ENCODE assay signal across 18 cellular contexts in the genomic region with DNA sequence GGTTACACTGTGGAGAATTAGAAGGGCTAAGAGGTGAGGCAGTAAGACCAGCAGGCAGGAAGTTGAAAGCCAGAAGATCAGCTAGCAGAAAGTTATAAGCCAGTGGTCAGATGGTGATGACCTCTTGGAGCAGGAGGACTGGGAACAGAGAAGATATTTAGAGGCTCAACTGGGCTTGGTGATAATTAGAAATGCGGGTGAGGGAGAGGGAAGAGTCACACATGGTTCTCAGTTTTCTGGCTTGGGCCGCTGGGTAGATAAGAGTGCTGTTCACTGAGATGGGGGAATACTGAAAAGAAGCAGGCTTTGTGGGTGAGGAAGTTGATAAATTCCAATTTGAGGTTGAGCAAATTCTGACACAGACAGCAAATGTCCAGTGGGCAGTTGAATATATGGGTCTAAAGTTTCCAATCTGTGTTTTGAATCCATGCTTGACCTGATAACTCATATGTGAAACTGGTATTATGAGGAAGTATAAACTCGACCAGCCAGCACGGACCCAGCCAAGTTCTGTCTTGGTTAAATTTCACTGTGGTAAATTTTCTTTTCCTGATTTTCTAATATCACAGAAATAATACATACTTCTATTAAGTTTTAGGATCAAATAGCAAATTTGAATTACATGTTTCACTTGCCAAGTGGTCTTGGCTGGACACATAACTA. TPM values are rescaled to one million over a fixed set of nuclear protein-coding genes. Genes with fewer than 3 reads are reported as not detected.
"Had no signal": no experiment of that assay in that cellular context is flagged by ENCODE, and none has a peak within 500 bp of the region (broad histone marks: within the 10 kb centered on the region; RNA-seq: fewer than 3 reads in every experiment).

No MANE protein-coding gene starts in this region.

- H3K9me3 Mint-ChIP-seq: activated naive CD4-positive, alpha-beta T cell treated with anti-CD3 and anti-CD28 coated beads for 36 hours; activated naive CD8-positive, alpha-beta T cell treated with anti-CD3 and anti-CD28 coated beads, Interleukin-2, amount 50 U/mL, for 24 hours; activated T-helper 2 cell treated with anti-CD3 and anti-CD28 coated beads, Interferon-gamma antibody, Interleukin-2, Interleukin-4, amounts not matched to agents 10 μg/mL and 5 μg/mL and 100 μg/mL, durations not matched to agents 14 hours and 24 hours and 36 hours; endodermal cell; naive thymus-derived CD4-positive, alpha-beta T cell; T-helper 2 cell treated with Interferon-gamma antibody and Interleukin-4, amounts not matched to agents 5 μg/mL and 100 μg/mL, for 36 hours had no signal

- H3K27ac Mint-ChIP-seq: activated naive CD4-positive, alpha-beta T cell treated with anti-CD3 and anti-CD28 coated beads for 36 hours; activated naive CD8-positive, alpha-beta T cell treated with anti-CD3 and anti-CD28 coated beads, Interleukin-2, amount 50 U/mL, for 24 hours; activated T-helper 2 cell treated with anti-CD3 and anti-CD28 coated beads, Interferon-gamma antibody, Interleukin-2, Interleukin-4, amounts not matched to agents 10 μg/mL and 5 μg/mL and 100 μg/mL, durations not matched to agents 14 hours and 24 hours and 36 hours; endodermal cell; naive thymus-derived CD4-positive, alpha-beta T cell; T-helper 2 cell treated with Interferon-gamma antibody and Interleukin-4, amounts not matched to agents 5 μg/mL and 100 μg/mL, for 36 hours had no signal

- H3K9me3 ChIP-seq: ascending aorta, gastrocnemius medialis, mucosa of descending colon, pancreas, thyroid gland had no signal

- DNase-seq: activated CD4-positive, alpha-beta T cell treated with anti-CD3 and anti-CD28 coated beads for 1 hour; activated CD4-positive, alpha-beta T cell treated with anti-CD3 and anti-CD28 coated beads, Interleukin-2, amount 50 U/mL, for 48 hours; activated naive CD4-positive, alpha-beta T cell treated with anti-CD3 and anti-CD28 coated beads for 36 hours; activated naive CD8-positive, alpha-beta T cell treated with anti-CD3 and anti-CD28 coated beads, Interleukin-2, amount 50 U/mL, for 24 hours; dorsolateral prefrontal cortex; gastrocnemius medialis; left colon; mucosa of descending colon; naive thymus-derived CD4-positive, alpha-beta T cell; pancreas; stimulated activated CD4-positive, alpha-beta T cell treated with anti-CD3 and anti-CD28 coated beads, Interleukin-1b, Interleukin-23, amount 100 ng/mL, for 48 hours; thyroid gland had no signal

- H3K27ac ChIP-seq: ascending aorta, dorsolateral prefrontal cortex, gastrocnemius medialis, pancreas, thyroid gland, VCaP had no signal

- H3K4me1 Mint-ChIP-seq: activated naive CD8-positive, alpha-beta T cell treated with anti-CD3 and anti-CD28 coated beads, Interleukin-2, amount 50 U/mL, for 24 hours; endodermal cell; naive thymus-derived CD4-positive, alpha-beta T cell had no signal

- H3K36me3 ChIP-seq: ascending aorta, gastrocnemius medialis, pancreas, thyroid gland had no signal

- H3K4me1 ChIP-seq: ascending aorta, gastrocnemius medialis, thyroid gland had no signal

- H3K27me3 ChIP-seq: ascending aorta, dorsolateral prefrontal cortex, gastrocnemius medialis, pancreas, thyroid gland had no signal

- H3K4me3 Mint-ChIP-seq: activated naive CD4-positive, alpha-beta T cell treated with anti-CD3 and anti-CD28 coated beads for 36 hours; activated naive CD8-positive, alpha-beta T cell treated with anti-CD3 and anti-CD28 coated beads, Interleukin-2, amount 50 U/mL, for 24 hours; endodermal cell; naive thymus-derived CD4-positive, alpha-beta T cell; T-helper 2 cell treated with Interferon-gamma antibody and Interleukin-4, amounts not matched to agents 5 μg/mL and 100 μg/mL, for 36 hours had no signal

- H3K36me3 Mint-ChIP-seq: naive thymus-derived CD4-positive, alpha-beta T cell had no signal

- ATAC-seq: activated naive CD8-positive, alpha-beta T cell treated with anti-CD3 and anti-CD28 coated beads, Interleukin-2, amount 50 U/mL, for 24 hours; gastrocnemius medialis; left colon; mucosa of descending colon; naive thymus-derived CD4-positive, alpha-beta T cell; pancreas had no signal

- H3K4me3 ChIP-seq: ascending aorta, dorsolateral prefrontal cortex, gastrocnemius medialis, mucosa of descending colon, pancreas, thyroid gland had no signal

RNA-seq across cellular contexts. Expression of gene LSMEM1, which starts 22.7 kb away (rescaled TPM):
- total RNA-seq: ascending aorta, epithelial cell of proximal tubule had no signal
